ENCODE assay signal across 1 cellular context in the genomic region with DNA sequence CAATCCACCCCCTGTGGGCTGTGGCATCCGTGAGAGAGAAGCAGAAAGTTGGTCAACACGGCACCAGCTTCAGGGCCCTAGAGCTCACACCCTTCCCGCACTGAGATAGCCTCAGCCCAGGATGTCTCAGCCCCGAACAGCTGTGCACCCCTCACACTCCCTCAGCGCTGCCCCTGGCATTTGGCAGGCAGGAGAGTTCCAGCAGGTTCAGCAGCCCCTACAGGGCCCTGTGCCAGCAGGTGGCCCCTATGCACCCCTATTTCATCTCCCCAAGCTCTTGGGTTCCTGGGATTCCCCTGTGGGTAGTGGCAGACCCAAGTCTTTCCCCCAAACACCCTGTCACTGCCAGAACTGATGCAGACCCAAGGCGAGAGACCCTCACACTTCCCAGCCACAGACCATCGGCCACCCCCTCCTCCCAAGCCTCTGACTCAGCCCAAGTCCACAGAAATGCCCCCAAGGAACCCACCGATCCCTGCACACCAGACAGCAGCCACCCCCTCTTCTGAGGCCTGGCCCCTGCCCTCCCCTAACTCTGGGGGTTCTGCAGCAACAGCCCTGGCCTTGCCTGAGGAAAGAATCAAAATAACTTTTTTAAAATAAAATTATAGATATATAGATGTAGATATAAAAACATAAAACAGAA.
TF ChIP-seq lines count a peak whose summit lies in the region.

No MANE protein-coding gene starts in this region.

TF ChIP-seq in GM12878, 131 proteins besides CTCF, POLR2A, EP300 and RAD21:
- TF ChIP-seq MTA2 (IDR thresholded peaks at IDR 0.05; ENCODE audit: low read depth) (no peak), KLF5 (IDR thresholded peaks at IDR 0.05; ENCODE audit: partially characterized antibody) (no peak), PML (IDR thresholded peaks at IDR 0.05; ENCODE audit: low read length) (no peak), RFX5 (IDR thresholded peaks at IDR 0.05; ENCODE audit: low read depth, low read length) (no peak), FOS (IDR thresholded peaks at IDR 0.05; ENCODE audit: borderline replicate concordance, extremely low read depth, insufficient read length) (no peak)
- TF ChIP-seq, protein P1, sequence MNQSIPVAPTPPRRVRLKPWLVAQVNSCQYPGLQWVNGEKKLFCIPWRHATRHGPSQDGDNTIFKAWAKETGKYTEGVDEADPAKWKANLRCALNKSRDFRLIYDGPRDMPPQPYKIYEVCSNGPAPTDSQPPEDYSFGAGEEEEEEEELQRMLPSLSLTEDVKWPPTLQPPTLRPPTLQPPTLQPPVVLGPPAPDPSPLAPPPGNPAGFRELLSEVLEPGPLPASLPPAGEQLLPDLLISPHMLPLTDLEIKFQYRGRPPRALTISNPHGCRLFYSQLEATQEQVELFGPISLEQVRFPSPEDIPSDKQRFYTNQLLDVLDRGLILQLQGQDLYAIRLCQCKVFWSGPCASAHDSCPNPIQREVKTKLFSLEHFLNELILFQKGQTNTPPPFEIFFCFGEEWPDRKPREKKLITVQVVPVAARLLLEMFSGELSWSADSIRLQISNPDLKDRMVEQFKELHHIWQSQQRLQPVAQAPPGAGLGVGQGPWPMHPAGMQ (IDR thresholded peaks at IDR 0.05; ENCODE audit: borderline replicate concordance), result no peak
- TF ChIP-seq, protein P2, sequence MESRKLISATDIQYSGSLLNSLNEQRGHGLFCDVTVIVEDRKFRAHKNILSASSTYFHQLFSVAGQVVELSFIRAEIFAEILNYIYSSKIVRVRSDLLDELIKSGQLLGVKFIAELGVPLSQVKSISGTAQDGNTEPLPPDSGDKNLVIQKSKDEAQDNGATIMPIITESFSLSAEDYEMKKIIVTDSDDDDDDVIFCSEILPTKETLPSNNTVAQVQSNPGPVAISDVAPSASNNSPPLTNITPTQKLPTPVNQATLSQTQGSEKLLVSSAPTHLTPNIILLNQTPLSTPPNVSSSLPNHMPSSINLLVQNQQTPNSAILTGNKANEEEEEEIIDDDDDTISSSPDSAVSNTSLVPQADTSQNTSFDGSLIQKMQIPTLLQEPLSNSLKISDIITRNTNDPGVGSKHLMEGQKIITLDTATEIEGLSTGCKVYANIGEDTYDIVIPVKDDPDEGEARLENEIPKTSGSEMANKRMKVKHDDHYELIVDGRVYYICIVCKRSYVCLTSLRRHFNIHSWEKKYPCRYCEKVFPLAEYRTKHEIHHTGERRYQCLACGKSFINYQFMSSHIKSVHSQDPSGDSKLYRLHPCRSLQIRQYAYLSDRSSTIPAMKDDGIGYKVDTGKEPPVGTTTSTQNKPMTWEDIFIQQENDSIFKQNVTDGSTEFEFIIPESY (IDR thresholded peaks at IDR 0.05), result no peak
- TF ChIP-seq, protein P3, sequence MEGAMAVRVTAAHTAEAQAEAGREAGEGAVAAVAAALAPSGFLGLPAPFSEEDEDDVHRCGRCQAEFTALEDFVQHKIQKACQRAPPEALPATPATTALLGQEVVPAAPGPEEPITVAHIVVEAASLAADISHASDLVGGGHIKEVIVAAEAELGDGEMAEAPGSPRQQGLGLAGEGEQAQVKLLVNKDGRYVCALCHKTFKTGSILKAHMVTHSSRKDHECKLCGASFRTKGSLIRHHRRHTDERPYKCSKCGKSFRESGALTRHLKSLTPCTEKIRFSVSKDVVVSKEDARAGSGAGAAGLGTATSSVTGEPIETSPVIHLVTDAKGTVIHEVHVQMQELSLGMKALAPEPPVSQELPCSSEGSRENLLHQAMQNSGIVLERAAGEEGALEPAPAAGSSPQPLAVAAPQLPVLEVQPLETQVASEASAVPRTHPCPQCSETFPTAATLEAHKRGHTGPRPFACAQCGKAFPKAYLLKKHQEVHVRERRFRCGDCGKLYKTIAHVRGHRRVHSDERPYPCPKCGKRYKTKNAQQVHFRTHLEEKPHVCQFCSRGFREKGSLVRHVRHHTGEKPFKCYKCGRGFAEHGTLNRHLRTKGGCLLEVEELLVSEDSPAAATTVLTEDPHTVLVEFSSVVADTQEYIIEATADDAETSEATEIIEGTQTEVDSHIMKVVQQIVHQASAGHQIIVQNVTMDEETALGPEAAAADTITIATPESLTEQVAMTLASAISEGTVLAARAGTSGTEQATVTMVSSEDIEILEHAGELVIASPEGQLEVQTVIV (IDR thresholded peaks at IDR 0.05; ENCODE audit: borderline replicate concordance, partially characterized antibody), result no peak
